Comparison of ENCODE assay signal across 19 cellular contexts in the genomic region with DNA sequence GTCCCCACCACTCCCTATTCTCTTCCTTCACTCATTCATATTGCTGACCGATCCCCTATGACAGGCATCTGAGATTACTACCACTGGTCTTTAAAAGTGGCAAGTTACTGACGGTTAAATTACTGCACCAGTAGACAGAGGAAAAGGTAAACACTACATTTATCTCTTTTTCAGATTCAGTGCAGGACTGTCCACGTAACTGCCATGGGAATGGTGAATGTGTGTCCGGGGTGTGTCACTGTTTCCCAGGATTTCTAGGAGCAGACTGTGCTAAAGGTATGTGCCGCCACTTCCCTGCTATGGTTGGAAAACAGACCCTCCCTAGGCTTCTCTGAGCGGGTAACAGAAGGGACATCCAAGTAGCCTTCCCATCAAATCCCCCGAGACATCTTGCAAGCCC.
"Had no signal": no experiment of that assay in that cellular context is flagged by ENCODE, and none has a peak within 500 bp of the region (broad histone marks: within the 10 kb centered on the region; RNA-seq: fewer than 3 reads in every experiment).

No MANE protein-coding gene starts in this region.

- H3K9me3 ChIP-seq: gastrocnemius medialis, left ventricle myocardium inferior, lower lobe of right lung, neutrophil, psoas muscle, spleen, testis, transverse colon had no signal

- H3K4me3 ChIP-seq: gastrocnemius medialis, heart right ventricle, left ventricle myocardium inferior, lower lobe of right lung, psoas muscle, spleen, testis, transverse colon had no signal

- H3K27ac ChIP-seq: gastrocnemius medialis, heart right ventricle, left ventricle myocardium inferior, lower lobe of right lung, neutrophil, psoas muscle, spleen, testis, transverse colon had no signal

- H3K4me1 ChIP-seq: gastrocnemius medialis, lower lobe of right lung, psoas muscle, spleen, testis had no signal

- H3K36me3 ChIP-seq: gastrocnemius medialis, lower lobe of right lung, neutrophil, spleen, transverse colon had no signal

- H3K27me3 ChIP-seq: gastrocnemius medialis, heart right ventricle, neutrophil, spleen, testis, transverse colon had no signal

- DNase-seq: effector memory CD4-positive, alpha-beta T cell; gastrocnemius medialis; heart right ventricle; hypothalamus; left ventricle myocardium inferior; lower lobe of right lung; midbrain; naive thymus-derived CD4-positive, alpha-beta T cell; psoas muscle; retina; spleen; stimulated activated CD4-positive, alpha-beta T cell treated with anti-CD3 and anti-CD28 coated beads, Interleukin-15, amount 100 ng/mL, for 24 hours; stimulated activated CD4-positive, alpha-beta T cell treated with anti-CD3 and anti-CD28 coated beads, Interleukin-1b, Interleukin-23, amount 100 ng/mL, for 48 hours; stimulated activated CD4-positive, alpha-beta T cell treated with anti-CD3 and anti-CD28 coated beads, Interleukin-4, amount 100 ng/mL, for 4 hours; stimulated activated naive B cell treated with anti-CD40 and anti-IgM and Interleukin-4, amounts not matched to agents 10 μg/mL and 1 μg/mL and 100 μg/mL, for 72 hours; stimulated activated naive CD8-positive, alpha-beta T cell treated with anti-CD3 and anti-CD28 coated beads, Interleukin-15, amount 100 ng/mL, for 72 hours; testis; transverse colon had no signal
